ENCODE assay signal across 10 cellular contexts in the genomic region with DNA sequence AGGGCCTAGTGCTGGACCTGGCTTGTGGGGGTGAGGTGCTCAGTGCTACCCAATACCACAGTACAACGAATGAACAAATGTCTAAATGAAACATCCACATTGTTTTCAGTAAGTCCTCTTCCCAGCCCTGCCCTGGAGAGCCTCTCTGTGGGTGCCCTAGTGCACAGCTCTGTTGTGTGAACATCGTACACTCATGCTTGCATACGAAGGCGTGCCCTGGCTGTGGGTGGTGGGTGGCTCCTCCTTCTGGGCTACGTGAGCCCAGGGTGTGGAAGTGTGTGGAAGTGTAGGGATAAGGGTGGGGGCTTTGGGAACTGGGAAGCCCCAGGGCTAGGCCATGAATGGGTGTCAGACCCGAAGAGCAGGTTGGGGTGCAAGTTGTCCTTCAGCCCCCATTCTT. TPM values are rescaled to one million over a fixed set of nuclear protein-coding genes. Genes with fewer than 3 reads are reported as not detected.
DNase-seq lines count a peak whose midpoint lies in the region; ATAC-seq and TF ChIP-seq lines count a peak whose summit lies in the region.
"Had no signal": no experiment of that assay in that cellular context is flagged by ENCODE, and none has a peak within 500 bp of the region (broad histone marks: within the 10 kb centered on the region; RNA-seq: fewer than 3 reads in every experiment).

No MANE protein-coding gene starts in this region.

- H3K9ac ChIP-seq in MM.1S (ENCODE audit: low read length): no peak overlapping the region

- peak overlapping the region; percentile 51 for H3K4me3 Mint-ChIP-seq in activated CD8-positive, alpha-beta memory T cell treated with anti-CD3 and anti-CD28 coated beads, Interleukin-2, amount 10 ng/mL, durations not matched to agents 7 days and 5 days
- peak overlapping the region; percentile 72 for H3K4me3 Mint-ChIP-seq in activated T-helper 2 cell treated with anti-CD3 and anti-CD28 coated beads, Interferon-gamma antibody, Interleukin-2, Interleukin-4, amounts not matched to agents 10 μg/mL and 5 μg/mL and 100 μg/mL, durations not matched to agents 14 hours and 24 hours and 36 hours (ENCODE audit: low read depth)

- no peak overlapping the region for H3K4me2 ChIP-seq in MM.1S (ENCODE audit: low read depth, low read length)

- no peaks in the 10 kb centered on the region for H3K36me3 Mint-ChIP-seq in activated CD8-positive, alpha-beta memory T cell treated with anti-CD3 and anti-CD28 coated beads, Interleukin-2, amount 10 ng/mL, durations not matched to agents 7 days and 5 days
- no peaks in the 10 kb centered on the region for H3K36me3 Mint-ChIP-seq in activated T-helper 2 cell treated with anti-CD3 and anti-CD28 coated beads, Interferon-gamma antibody, Interleukin-2, Interleukin-4, amounts not matched to agents 10 μg/mL and 5 μg/mL and 100 μg/mL, durations not matched to agents 14 hours and 24 hours and 36 hours (ENCODE audit: low read depth)

- H2AFZ ChIP-seq in MM.1S (ENCODE audit: low read length): no peak overlapping the region

- H4K20me1 ChIP-seq in MM.1S (ENCODE audit: insufficient read depth, low read length): no peaks in the 10 kb centered on the region

- H3K36me3 ChIP-seq in stomach (peaks cover 0 to 3% (median 2%) of the 10 kb centered on the region in 4 donors), MM.1S (replicated peaks; ENCODE audit: insufficient read depth, low read length) (no peaks in the 10 kb centered on the region)

- no peaks in the 10 kb centered on the region for H3K9me3 Mint-ChIP-seq in activated CD8-positive, alpha-beta memory T cell treated with anti-CD3 and anti-CD28 coated beads, Interleukin-2, amount 10 ng/mL, durations not matched to agents 7 days and 5 days (ENCODE audit: low read depth)
- H3K9me3 Mint-ChIP-seq in activated T-helper 2 cell treated with anti-CD3 and anti-CD28 coated beads, Interferon-gamma antibody, Interleukin-2, Interleukin-4, amounts not matched to agents 10 μg/mL and 5 μg/mL and 100 μg/mL, durations not matched to agents 14 hours and 24 hours and 36 hours: no peaks in the 10 kb centered on the region

- ATAC-seq in activated CD8-positive, alpha-beta memory T cell treated with anti-CD3 and anti-CD28 coated beads, Interleukin-2, amount 10 ng/mL, durations not matched to agents 7 days and 5 days: no peak
- ATAC-seq in HG03342 (IDR thresholded peaks at IDR 0.05; ENCODE audit: unreplicated experiment): no peak

- TF ChIP-seq CTCF in stomach (IDR thresholded peaks at IDR 0.05) (no peak), MM.1S (IDR thresholded peaks at IDR 0.05; ENCODE audit: low read length) (no peak)

- H3K27me3 Mint-ChIP-seq in activated CD8-positive, alpha-beta memory T cell treated with anti-CD3 and anti-CD28 coated beads, Interleukin-2, amount 10 ng/mL, durations not matched to agents 7 days and 5 days: no peaks in the 10 kb centered on the region
- no peaks in the 10 kb centered on the region for H3K27me3 Mint-ChIP-seq in activated T-helper 2 cell treated with anti-CD3 and anti-CD28 coated beads, Interferon-gamma antibody, Interleukin-2, Interleukin-4, amounts not matched to agents 10 μg/mL and 5 μg/mL and 100 μg/mL, durations not matched to agents 14 hours and 24 hours and 36 hours (ENCODE audit: low read depth)

- H3K9me3 ChIP-seq in stomach: no peaks in the 10 kb centered on the region
- no peaks in the 10 kb centered on the region for H3K9me3 ChIP-seq in MM.1S (replicated peaks; ENCODE audit: insufficient read depth, low read length)

- H3K4me1 ChIP-seq in stomach (peaks cover 11 to 23% (median 17%) of the 10 kb centered on the region in 4 donors), MM.1S (ENCODE audit: low read length) (peaks cover 5% of the 10 kb centered on the region; the same call in 1 of the 2 replicates)

- DNase-seq in activated CD8-positive, alpha-beta memory T cell treated with anti-CD3 and anti-CD28 coated beads, Interleukin-2, amount 10 ng/mL, durations not matched to agents 7 days and 5 days: no peak
- no peak for DNase-seq in activated CD8-positive, alpha-beta memory T cell treated with anti-CD3 and anti-CD28 coated beads, Interleukin-2, amount 50 U/mL, for 4 hours
- no peak for DNase-seq in activated T-helper 2 cell treated with anti-CD3 and anti-CD28 coated beads, Interferon-gamma antibody, Interleukin-2, Interleukin-4, amounts not matched to agents 10 μg/mL and 5 μg/mL and 100 μg/mL, durations not matched to agents 14 hours and 24 hours and 36 hours (ENCODE audit: low spot score)
- peak; percentile 35 for DNase-seq in kidney tubule cell (ENCODE audit: low spot score)
- peak; percentile 65 for DNase-seq in stomach
- no peak for DNase-seq in MM.1S
- DNase-seq in NOMO-1 treated with DMSO at 0.1 percent for 48 hours (lab: John Stamatoyannopoulos, UW; ENCODE audit: unreplicated experiment): no peak

- H3K27ac Mint-ChIP-seq in activated CD8-positive, alpha-beta memory T cell treated with anti-CD3 and anti-CD28 coated beads, Interleukin-2, amount 10 ng/mL, durations not matched to agents 7 days and 5 days: peak overlapping the region; percentile 53
- peak overlapping the region; percentile 77 for H3K27ac Mint-ChIP-seq in activated T-helper 2 cell treated with anti-CD3 and anti-CD28 coated beads, Interferon-gamma antibody, Interleukin-2, Interleukin-4, amounts not matched to agents 10 μg/mL and 5 μg/mL and 100 μg/mL, durations not matched to agents 14 hours and 24 hours and 36 hours

- no peaks in the 10 kb centered on the region for H3K9me2 ChIP-seq in MM.1S (replicated peaks; ENCODE audit: insufficient read depth, low read length)

- no peaks in the 10 kb centered on the region for H3K79me2 ChIP-seq in MM.1S (ENCODE audit: low read length)

- TF ChIP-seq EP300 in stomach (IDR thresholded peaks at IDR 0.05): no peak

- H3K27me3 ChIP-seq in stomach (no peaks in the 10 kb centered on the region), MM.1S (replicated peaks; ENCODE audit: insufficient read depth, low read length) (no peaks in the 10 kb centered on the region)
- H3K27me3 ChIP-seq: dorsolateral prefrontal cortex had no signal

- intact Hi-C loops in activated T-helper 2 cell treated with anti-CD3 and anti-CD28 coated beads, Interferon-gamma antibody, Interleukin-2, Interleukin-4, amounts not matched to agents 10 μg/mL and 5 μg/mL and 100 μg/mL, durations not matched to agents 14 hours and 24 hours and 36 hours (cut with micrococcal nuclease): loop anchor here (1.0 to 5.0 kb wide), 2 partner anchors 66 to 101 kb away; a partner anchor contains a TSS
- intact Hi-C loops in stomach (cut with DNase I; ENCODE audit: low total_unique reads): no loop called here

- WGBS in stomach, 5 donors: 20 to 43% (median 32%) methylated on average over 6 of the region's 6 CpGs

- H3K27ac ChIP-seq in stomach (peak overlapping the region; percentile 92 to 97 (median 96)), MM.1S (ENCODE audit: low read length) (no peak overlapping the region)

- TF ChIP-seq POLR2A in stomach (IDR thresholded peaks at IDR 0.05): no peak

- H3K4me3 ChIP-seq in stomach: no peak overlapping the region
- H3K4me3 ChIP-seq in MM.1S (ENCODE audit: low read length): no peak overlapping the region

- peaks cover 20% of the 10 kb centered on the region for H3K4me1 Mint-ChIP-seq in activated CD8-positive, alpha-beta memory T cell treated with anti-CD3 and anti-CD28 coated beads, Interleukin-2, amount 10 ng/mL, durations not matched to agents 7 days and 5 days
- peaks cover 16% of the 10 kb centered on the region for H3K4me1 Mint-ChIP-seq in activated T-helper 2 cell treated with anti-CD3 and anti-CD28 coated beads, Interferon-gamma antibody, Interleukin-2, Interleukin-4, amounts not matched to agents 10 μg/mL and 5 μg/mL and 100 μg/mL, durations not matched to agents 14 hours and 24 hours and 36 hours (ENCODE audit: low read depth)

- CTCF ChIA-PET in activated CD8-positive, alpha-beta memory T cell treated with anti-CD3 and anti-CD28 coated beads, Interleukin-2, amount 10 ng/mL, durations not matched to agents 7 days and 5 days (lab: Charles Lee): interaction anchor here (1.2 to 2.0 kb wide), 2 partner anchors 110 to 156 kb away, joined by 3 to 13 read pairs; no protein-coding TSS in a partner anchor

- no peaks in the 10 kb centered on the region for H3F3A ChIP-seq in MM.1S (ENCODE audit: insufficient read depth, low read length)

RNA-seq across cellular contexts. Expression of a gene that starts 0.6 kb away (rescaled TPM):
- total RNA-seq in activated CD8-positive, alpha-beta memory T cell treated with anti-CD3 and anti-CD28 coated beads, Interleukin-2, amount 10 ng/mL, durations not matched to agents 7 days and 5 days: 10 to 100 TPM; 21.2 to 22.2 TPM
- 26.4 and 31.6 TPM in 2 replicates for total RNA-seq in activated T-helper 2 cell treated with anti-CD3 and anti-CD28 coated beads, Interferon-gamma antibody, Interleukin-2, Interleukin-4, amounts not matched to agents 10 μg/mL and 5 μg/mL and 100 μg/mL, durations not matched to agents 14 hours and 24 hours and 36 hours
- 100 to 1,000 TPM in 1 of 5 donors, 10 to 100 TPM in 3, 1 to 10 TPM in 1; 7.0 to 101 (median 17.9) TPM for total RNA-seq in stomach
- polyA plus RNA-seq in stomach: 10 to 100 TPM in 1 of 3 donors, 1 to 10 TPM in 2; 3.8 to 10.4 (median 4.8) TPM

RNA-seq across cellular contexts. Expression of a gene that starts 17.3 kb away (rescaled TPM):
- total RNA-seq in activated CD8-positive, alpha-beta memory T cell treated with anti-CD3 and anti-CD28 coated beads, Interleukin-2, amount 10 ng/mL, durations not matched to agents 7 days and 5 days: under 1 TPM; 0.19 to 0.35 TPM
- 0.48 and 0.57 TPM in 2 replicates for total RNA-seq in activated T-helper 2 cell treated with anti-CD3 and anti-CD28 coated beads, Interferon-gamma antibody, Interleukin-2, Interleukin-4, amounts not matched to agents 10 μg/mL and 5 μg/mL and 100 μg/mL, durations not matched to agents 14 hours and 24 hours and 36 hours
- 100 to 1,000 TPM in 1 of 5 donors, 10 to 100 TPM in 1, 1 to 10 TPM in 2, not detected in 1; 3.3 to 130 (median 9.5) TPM for total RNA-seq in stomach
- 1 to 10 TPM in 2 of 3 donors, under 1 TPM in 1; 0.13 to 2.4 (median 2.1) TPM for polyA plus RNA-seq in stomach
- total RNA-seq: activated CD8-positive, alpha-beta memory T cell treated with anti-CD3 and anti-CD28 coated beads for 36 hours had no signal

RNA-seq across cellular contexts. Expression of a gene that starts 19.1 kb away (rescaled TPM):
- not detected for total RNA-seq in activated CD8-positive, alpha-beta memory T cell treated with anti-CD3 and anti-CD28 coated beads, Interleukin-2, amount 10 ng/mL, durations not matched to agents 7 days and 5 days
- total RNA-seq in activated T-helper 2 cell treated with anti-CD3 and anti-CD28 coated beads, Interferon-gamma antibody, Interleukin-2, Interleukin-4, amounts not matched to agents 10 μg/mL and 5 μg/mL and 100 μg/mL, durations not matched to agents 14 hours and 24 hours and 36 hours: 0.11 and 0.16 TPM in 2 replicates
- under 1 TPM in 1 of 5 donors, not detected in 4; 0.37 TPM for total RNA-seq in stomach
- under 1 TPM in 2 of 3 donors, not detected in 1; 0.06 to 0.10 TPM for polyA plus RNA-seq in stomach

RNA-seq across cellular contexts. Expression of a gene that starts 38.2 kb away (rescaled TPM):
- total RNA-seq in activated CD8-positive, alpha-beta memory T cell treated with anti-CD3 and anti-CD28 coated beads, Interleukin-2, amount 10 ng/mL, durations not matched to agents 7 days and 5 days: 10 to 100 TPM; 40.0 to 49.2 TPM
- total RNA-seq in activated T-helper 2 cell treated with anti-CD3 and anti-CD28 coated beads, Interferon-gamma antibody, Interleukin-2, Interleukin-4, amounts not matched to agents 10 μg/mL and 5 μg/mL and 100 μg/mL, durations not matched to agents 14 hours and 24 hours and 36 hours: 38.6 and 39.6 TPM in 2 replicates
- 10 to 100 TPM in 4 of 5 donors, 1 to 10 TPM in 1; 1.4 to 13.8 (median 11.7) TPM for total RNA-seq in stomach
- 1 to 10 TPM; 2.7 to 4.2 (median 3.0) TPM for polyA plus RNA-seq in stomach

RNA-seq across cellular contexts. Expression of a gene that starts 46.6 kb away (rescaled TPM):
- 10 to 100 TPM; 40.4 to 43.0 TPM for total RNA-seq in activated CD8-positive, alpha-beta memory T cell treated with anti-CD3 and anti-CD28 coated beads, Interleukin-2, amount 10 ng/mL, durations not matched to agents 7 days and 5 days
- total RNA-seq in activated T-helper 2 cell treated with anti-CD3 and anti-CD28 coated beads, Interferon-gamma antibody, Interleukin-2, Interleukin-4, amounts not matched to agents 10 μg/mL and 5 μg/mL and 100 μg/mL, durations not matched to agents 14 hours and 24 hours and 36 hours: 29.8 and 35.5 TPM in 2 replicates
- total RNA-seq in stomach: 10 to 100 TPM; 17.1 to 80.8 (median 43.6) TPM
- 10 to 100 TPM in 2 of 3 donors, 1 to 10 TPM in 1; 9.2 to 11.9 (median 10.1) TPM for polyA plus RNA-seq in stomach

Comparison
In these comparisons a context has a peak if more than half of its experiments do, and no peak if none do; other contexts are left out.
1. DNase-seq: peak in kidney tubule cell (single experiment) and stomach (single experiment); none in activated CD8-positive, alpha-beta memory T cell treated with anti-CD3 and anti-CD28 coated beads, Interleukin-2, amount 10 ng/mL, durations not matched to agents 7 days and 5 days (single experiment), activated CD8-positive, alpha-beta memory T cell treated with anti-CD3 and anti-CD28 coated beads, Interleukin-2, amount 50 U/mL, for 4 hours (single experiment), activated T-helper 2 cell treated with anti-CD3 and anti-CD28 coated beads, Interferon-gamma antibody, Interleukin-2, Interleukin-4, amounts not matched to agents 10 μg/mL and 5 μg/mL and 100 μg/mL, durations not matched to agents 14 hours and 24 hours and 36 hours (single experiment), MM.1S (single experiment) and NOMO-1 treated with DMSO at 0.1 percent for 48 hours (single experiment).